In the genomic region with DNA sequence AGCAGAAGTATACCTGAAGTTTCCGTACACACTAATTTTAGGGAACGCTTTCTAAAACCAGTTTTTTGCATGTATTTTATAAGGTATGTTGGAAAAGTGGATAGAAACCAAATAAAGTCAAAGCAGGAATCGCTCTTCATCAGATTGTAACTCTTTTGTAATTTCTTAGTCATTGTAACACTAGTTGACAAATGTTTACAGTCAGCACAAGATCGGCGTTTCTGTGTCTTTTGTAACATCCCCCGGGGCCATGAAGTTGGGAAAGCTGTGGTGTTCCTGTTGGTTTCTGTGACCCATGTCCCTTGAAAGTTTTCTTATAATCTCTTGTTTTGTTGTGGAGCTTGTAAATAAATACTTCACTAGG, we compare ENCODE assay signal across 8 cellular contexts. TPM values are rescaled to one million over a fixed set of nuclear protein-coding genes. Genes with fewer than 3 reads are reported as not detected.
DNase-seq lines count a peak whose midpoint lies in the region; ATAC-seq and TF ChIP-seq lines count a peak whose summit lies in the region.

No MANE protein-coding gene starts in this region.

- 1 to 3% methylated on average over 6 of the region's 6 CpGs for WGBS in testis, 2 donors

- no peaks in the 10 kb centered on the region for H3K9me3 ChIP-seq in Panc1 (ENCODE audit: control insufficient read depth, insufficient read depth, low read depth, low read length)
- no peaks in the 10 kb centered on the region for H3K9me3 ChIP-seq in testis

- POLR2A ChIA-PET in Panc1 (lab: Charles Lee), result interaction anchor here (0.6 kb wide), 4 partner anchors 116 to 1716 kb away, joined by 3 to 10 read pairs (median 4); no protein-coding TSS in a partner anchor

- DNase-seq in Right ventricle myocardium inferior (ENCODE audit: missing footprints) (no peak), cardiac septum (ENCODE audit: low spot score) (no peak), Panc1 (ENCODE audit: low read depth, low spot score) (no peak), medulla oblongata (ENCODE audit: extremely low spot score) (peak; percentile 53), testis (peak; percentile 42), cerebellum (ENCODE audit: low spot score) (no peak)

- intact Hi-C loops in Right ventricle myocardium inferior (cut with DNase I) (loop anchor here (2.0 to 10.0 kb wide), 2 partner anchors 29 to 125 kb away; partner anchors contain the start of gene RBM43), cardiac septum (cut with DNase I) (loop anchor here (1.0 to 2.0 kb wide), 2 partner anchors 29 to 121 kb away; partner anchors contain the start of gene RBM43), Panc1 (cut with micrococcal nuclease; ENCODE audit: unreplicated experiment) (loop anchor here (10.0 kb wide), 1 partner anchor 115 kb away; the partner anchor contains the start of gene RIF1), testis (cut with DNase I; ENCODE audit: low total_unique reads) (no loop called here)

- H3K36me3 ChIP-seq in Panc1 (ENCODE audit: control insufficient read depth, insufficient read depth, low read length), result no peaks in the 10 kb centered on the region
- no peaks in the 10 kb centered on the region for H3K36me3 ChIP-seq in testis (ENCODE audit: low read depth, missing control alignments)

- H3K4me1 ChIP-seq in Panc1 (ENCODE audit: control insufficient read depth, insufficient read depth, low read length), result peaks cover 17% of the 10 kb centered on the region
- peaks cover 4% of the 10 kb centered on the region for H3K4me1 ChIP-seq in testis

- ATAC-seq in Right ventricle myocardium inferior (peak; percentile 47), HG02840 (IDR thresholded peaks at IDR 0.05; ENCODE audit: low FRiP score, unreplicated experiment) (peak; percentile 21), Panc1 (no peak)

- in situ Hi-C loops in Panc1 (cut with HindIII; ENCODE audit: low pct_unique_long_range_greater_than_20kb, low sequenced_read_pairs), result no loop called here

- CTCF ChIA-PET in Panc1 (lab: Charles Lee), result no interaction called here

- TF ChIP-seq POLR2A in testis (IDR thresholded peaks at IDR 0.05), result no peak

- H3K4me3 ChIP-seq in Panc1 (ENCODE audit: low read depth in 2 of 2, low read length in 2 of 2) (peak overlapping the region; percentile 57 to 74), testis (peak overlapping the region; percentile 70 to 90)

- TF ChIP-seq CTCF in Panc1 (IDR thresholded peaks at IDR 0.05) (no peak), testis (IDR thresholded peaks at IDR 0.05) (no peak)

- H3K27me3 ChIP-seq in Panc1 (ENCODE audit: control insufficient read depth, insufficient read depth, low read length), result no peaks in the 10 kb centered on the region
- H3K27me3 ChIP-seq in testis, result no peaks in the 10 kb centered on the region

- BruUV-seq in Panc1 (replicated peaks; lab: Mats Ljungman, UMichigan), result no TSS peak

- H3K27ac ChIP-seq in Panc1 (ENCODE audit: low read length) (peak overlapping the region; percentile 95), cingulate gyrus (ENCODE audit: low read depth, low read length) (peak overlapping the region; percentile 83), testis (peak overlapping the region; percentile 86 to 99)

RNA-seq across cellular contexts. Expression of gene NMI, which starts 0.5 kb away (rescaled TPM):
- total RNA-seq in Right ventricle myocardium inferior, result 4.5 TPM
- 3.1 TPM for total RNA-seq in cardiac septum
- total RNA-seq in Panc1 (2021; ENCODE audit: unreplicated experiment), result 24.5 TPM
- 13.3 TPM for polyA plus RNA-seq in Panc1 (2012; ENCODE audit: insufficient read length)
- total RNA-seq in testis, result 10 to 100 TPM in 1 of 2 donors, 1 to 10 TPM in 1; 6.4 to 11.2 TPM
- 8.9 TPM for polyA plus RNA-seq in testis (ENCODE audit: insufficient read depth, low read depth, low replicate concordance)
- 1.8 TPM for total RNA-seq in cerebellum

RNA-seq across cellular contexts. Expression of gene RBM43, which starts 28.3 kb away (rescaled TPM):
- total RNA-seq in Right ventricle myocardium inferior (2.1 TPM), cardiac septum (1.5 TPM), Panc1 (2021; ENCODE audit: unreplicated experiment) (3.7 TPM), testis (1 to 10 TPM; 7.1 to 8.6 TPM), cerebellum (3.8 TPM)
- polyA plus RNA-seq in Panc1 (2012; ENCODE audit: insufficient read length), result 1.7 TPM
- polyA plus RNA-seq in testis (ENCODE audit: insufficient read depth, low read depth, low replicate concordance), result 6.9 TPM

Comparison
In these comparisons a context has a peak if more than half of its experiments do, and no peak if none do; other contexts are left out.
1. DNase-seq: peak in medulla oblongata (single experiment) and testis (single experiment); none in Right ventricle myocardium inferior (single experiment), cardiac septum (single experiment), Panc1 (single experiment) and cerebellum (single experiment).
2. Peak in every context shown above with its lines, with median percentiles within 50 percentile points of each other: H3K27ac ChIP-seq.